1 cellular context compared by ENCODE assay signal in genomic region chr12:100437038-100437841, GRCh38.
TF ChIP-seq lines count a peak whose summit lies in the region.

No MANE protein-coding gene starts in this region.

TF ChIP-seq in K562, 482 proteins besides CTCF, POLR2A, EP300 and RAD21 (continued from another document and continues in another):
- TF ChIP-seq ZBTB40 (IDR thresholded peaks at IDR 0.05) (no peak), ZBTB40 (CRISPR knock-in tag; IDR thresholded peaks at IDR 0.05) (no peak), DACH1 (IDR thresholded peaks at IDR 0.05; ENCODE audit: partially characterized antibody) (peak; percentile 50), ZNF583 (CRISPR knock-in tag; IDR thresholded peaks at IDR 0.05) (no peak), POLR2H (tag; IDR thresholded peaks at IDR 0.05; ENCODE audit: low read depth) (no peak), ZBTB8A (IDR thresholded peaks at IDR 0.05; ENCODE audit: partially characterized antibody) (no peak), POLR3G (IDR thresholded peaks at IDR 0.05; ENCODE audit: extremely low read depth, insufficient read length, insufficient replicate concordance) (no peak), FOXO4 (CRISPR knock-in tag; IDR thresholded peaks at IDR 0.05) (no peak), BRF2 (IDR thresholded peaks at IDR 0.05; ENCODE audit: borderline replicate concordance, insufficient read depth, insufficient read length) (no peak), NCOR1 (IDR thresholded peaks at IDR 0.05) (peak; percentile 37; the same call in 1 of the 2 replicates), STAG1 (CRISPR knock-in tag; IDR thresholded peaks at IDR 0.05; ENCODE audit: borderline replicate concordance) (no peak), ZNF586 (CRISPR knock-in tag; conservative IDR thresholded peaks at IDR 0.05) (no peak), ZNF239 (CRISPR knock-in tag; IDR thresholded peaks at IDR 0.05) (no peak), POLR3A (IDR thresholded peaks at IDR 0.05; ENCODE audit: borderline replicate concordance, extremely low read depth, insufficient read depth, insufficient read length) (no peak), TCF7 (IDR thresholded peaks at IDR 0.05; ENCODE audit: borderline replicate concordance) (no peak), STAT6 (CRISPR knock-in tag; IDR thresholded peaks at IDR 0.05) (no peak), ZNF444 (CRISPR knock-in tag; IDR thresholded peaks at IDR 0.05) (no peak), ARID3B (CRISPR knock-in tag; IDR thresholded peaks at IDR 0.05; ENCODE audit: borderline replicate concordance) (no peak), RBM25 (IDR thresholded peaks at IDR 0.05; ENCODE audit: low read depth, low read length, severe bottlenecking) (no peak), TCF7L2 (IDR thresholded peaks at IDR 0.05; ENCODE audit: low read depth, low read length) (no peak), ZNF23 (CRISPR knock-in tag; IDR thresholded peaks at IDR 0.05) (no peak), KAT8 (IDR thresholded peaks at IDR 0.05; ENCODE audit: low read depth) (no peak), NUFIP1 (IDR thresholded peaks at IDR 0.05; ENCODE audit: partially characterized antibody) (no peak), ZNF280B (CRISPR knock-in tag; IDR thresholded peaks at IDR 0.05) (no peak), LEF1 (IDR thresholded peaks at IDR 0.05) (peak; percentile 60; the same call in 1 of the 2 replicates), SNIP1 (IDR thresholded peaks at IDR 0.05; ENCODE audit: low read depth) (no peak), MAFG (tag; conservative IDR thresholded peaks at IDR 0.05) (no peak), CREBBP (IDR thresholded peaks at IDR 0.05; ENCODE audit: low read depth, low read length) (no peak), AFF4 (CRISPR knock-in tag; IDR thresholded peaks at IDR 0.05) (no peak), RBM22 (IDR thresholded peaks at IDR 0.05; ENCODE audit: low read depth, low read length, poor library complexity, severe bottlenecking) (no peak), CBFA2T3 (IDR thresholded peaks at IDR 0.05) (peak; percentile 75), E4F1 (CRISPR knock-in tag; IDR thresholded peaks at IDR 0.05; ENCODE audit: borderline replicate concordance) (no peak), NFATC3 (IDR thresholded peaks at IDR 0.05) (no peak), ZNF324 (CRISPR knock-in tag; IDR thresholded peaks at IDR 0.05) (no peak), ARID1B (IDR thresholded peaks at IDR 0.05) (peak; percentile 82), ZNF41 (CRISPR knock-in tag; conservative IDR thresholded peaks at IDR 0.05) (no peak)
